ENCODE assay signal across 22 cellular contexts in the genomic region with DNA sequence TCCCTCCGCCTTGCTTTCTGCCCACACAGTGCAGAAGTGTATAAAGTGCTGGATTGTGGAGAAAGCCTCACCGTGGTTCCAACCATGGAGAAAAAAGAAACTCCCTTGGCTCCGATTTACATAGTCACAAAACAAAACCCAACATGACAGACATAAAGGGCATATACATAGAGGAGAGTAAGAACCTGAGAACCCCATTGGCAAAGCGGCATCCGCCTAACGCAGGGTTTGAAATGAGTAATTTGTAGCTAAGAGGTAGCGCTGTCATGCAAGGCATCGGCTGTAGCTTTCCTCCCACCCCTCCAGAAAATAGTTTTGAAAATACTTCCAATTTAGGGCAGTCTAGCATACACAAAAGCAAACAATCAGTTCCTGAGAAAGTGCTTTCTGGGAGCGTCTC.
"Had no signal": no experiment of that assay in that cellular context is flagged by ENCODE, and none has a peak within 500 bp of the region (broad histone marks: within the 10 kb centered on the region; RNA-seq: fewer than 3 reads in every experiment).

No MANE protein-coding gene starts in this region.

- H3K36me3 ChIP-seq: adrenal gland, ascending aorta, brain microvascular endothelial cell, heart left ventricle, pancreas, right atrium auricular region, SJCRH30, upper lobe of left lung had no signal

- DNase-seq: activated CD4-positive, CD25-positive, alpha-beta regulatory T cell treated with anti-CD3 and anti-CD28 coated beads, Interleukin-2, amount 50 U/mL, for 72 hours; activated T-cell treated with anti-CD3 and anti-CD28 coated beads for 4 hours; adrenal gland; brain microvascular endothelial cell; caudate nucleus; effector CD4-positive, alpha-beta T cell; heart left ventricle; left cardiac atrium; mesenchymal stem cell; pancreas; psoas muscle; SJCRH30; stimulated activated naive B cell treated with anti-CD40 and anti-IgM and Interleukin-4, amounts not matched to agents 10 μg/mL and 1 μg/mL and 100 μg/mL, for 72 hours; T-cell; upper lobe of left lung had no signal

- H3K4me3 Mint-ChIP-seq: activated naive CD4-positive, alpha-beta T cell treated with anti-CD3 and anti-CD28 coated beads, Interleukin-2, amount 50 U/mL, for 24 hours; dendritic cell treated with granulocyte-macrophage colony-stimulating factor and Interleukin-4, amounts not matched to agents 40 ng/mL and 50 ng/mL, for 4 days; nephron; stimulated activated naive B cell treated with anti-CD40 and anti-IgM and Interleukin-4, amounts not matched to agents 10 μg/mL and 1 μg/mL and 100 μg/mL, for 72 hours; T-cell; T-helper 2 cell treated with Interferon-gamma antibody and Interleukin-4, amounts not matched to agents 5 μg/mL and 100 μg/mL, for 36 hours had no signal

- H3K9me3 Mint-ChIP-seq: activated naive CD4-positive, alpha-beta T cell treated with anti-CD3 and anti-CD28 coated beads, Interleukin-2, amount 50 U/mL, for 24 hours; dendritic cell treated with granulocyte-macrophage colony-stimulating factor and Interleukin-4, amounts not matched to agents 40 ng/mL and 50 ng/mL, for 4 days; nephron; stimulated activated naive B cell treated with anti-CD40 and anti-IgM and Interleukin-4, amounts not matched to agents 10 μg/mL and 1 μg/mL and 100 μg/mL, for 72 hours; T-cell; T-helper 2 cell treated with Interferon-gamma antibody and Interleukin-4, amounts not matched to agents 5 μg/mL and 100 μg/mL, for 36 hours had no signal

- H3K36me3 Mint-ChIP-seq: activated naive CD4-positive, alpha-beta T cell treated with anti-CD3 and anti-CD28 coated beads, Interleukin-2, amount 50 U/mL, for 24 hours; stimulated activated naive B cell treated with anti-CD40 and anti-IgM and Interleukin-4, amounts not matched to agents 10 μg/mL and 1 μg/mL and 100 μg/mL, for 72 hours; T-cell had no signal

- H3K27ac ChIP-seq: adrenal gland, ascending aorta, brain microvascular endothelial cell, heart left ventricle, pancreas, psoas muscle, right atrium auricular region, SJCRH30, upper lobe of left lung, VCaP had no signal

- ATAC-seq: heart left ventricle; left cardiac atrium; pancreas; psoas muscle; stimulated activated naive B cell treated with anti-CD40 and anti-IgM and Interleukin-4, amounts not matched to agents 10 μg/mL and 1 μg/mL and 100 μg/mL, for 72 hours; T-cell had no signal

- H3K27me3 ChIP-seq: adrenal gland, ascending aorta, brain microvascular endothelial cell, pancreas, right atrium auricular region, SJCRH30, upper lobe of left lung had no signal

- H3K4me1 Mint-ChIP-seq: activated naive CD4-positive, alpha-beta T cell treated with anti-CD3 and anti-CD28 coated beads, Interleukin-2, amount 50 U/mL, for 24 hours; nephron; T-cell had no signal

- H3K4me3 ChIP-seq: adrenal gland, ascending aorta, heart left ventricle, pancreas, psoas muscle, right atrium auricular region, SJCRH30, upper lobe of left lung had no signal

- H3K27ac Mint-ChIP-seq: activated naive CD4-positive, alpha-beta T cell treated with anti-CD3 and anti-CD28 coated beads, Interleukin-2, amount 50 U/mL, for 24 hours; dendritic cell treated with granulocyte-macrophage colony-stimulating factor and Interleukin-4, amounts not matched to agents 40 ng/mL and 50 ng/mL, for 4 days; nephron; stimulated activated naive B cell treated with anti-CD40 and anti-IgM and Interleukin-4, amounts not matched to agents 10 μg/mL and 1 μg/mL and 100 μg/mL, for 72 hours; T-cell; T-helper 2 cell treated with Interferon-gamma antibody and Interleukin-4, amounts not matched to agents 5 μg/mL and 100 μg/mL, for 36 hours had no signal

- H3K9me3 ChIP-seq: adrenal gland, ascending aorta, heart left ventricle, pancreas, psoas muscle, right atrium auricular region, SJCRH30, upper lobe of left lung had no signal

- H3K4me1 ChIP-seq: adrenal gland, ascending aorta, heart left ventricle, pancreas, psoas muscle, right atrium auricular region, SJCRH30, upper lobe of left lung had no signal
